Comparison of ENCODE assay signal across 33 cellular contexts in genomic region chr19:47865166-47865565, GRCh38. TPM values are rescaled to one million over a fixed set of nuclear protein-coding genes. Genes with fewer than 3 reads are reported as not detected.
"Had no signal": no experiment of that assay in that cellular context is flagged by ENCODE, and none has a peak within 500 bp of the region (broad histone marks: within the 10 kb centered on the region; RNA-seq: fewer than 3 reads in every experiment).

No MANE protein-coding gene starts in this region.

- H3K27ac ChIP-seq: heart right ventricle, hepatocyte, lower lobe of right lung, ovary, right atrium auricular region, right lobe of liver, thyroid gland, upper lobe of right lung had no signal

- DNase-seq: islet precursor cell; mammary epithelial cell; mesenchymal stem cell; naive thymus-derived CD8-positive, alpha-beta T cell; occipital lobe; ovary; right lobe of liver; stimulated activated CD4-positive, alpha-beta T cell treated with anti-CD3 and anti-CD28 coated beads, Interleukin-1b, Interleukin-23, amount 100 ng/mL, for 48 hours; stimulated activated CD4-positive, alpha-beta T cell treated with anti-CD3 and anti-CD28 coated beads, Interleukin-2, amount 100 ng/mL, for 48 hours; stimulated activated CD4-positive, alpha-beta T cell treated with anti-CD3 and anti-CD28 coated beads, Interleukin-4, amount 100 ng/mL, for 4 hours; stimulated activated CD8-positive, alpha-beta memory T cell treated with anti-CD3 and anti-CD28 coated beads, Interleukin-4, amount 100 ng/mL, for 48 hours; stimulated activated naive CD4-positive, alpha-beta T cell treated with Interleukin-2 at 50 U/mL for 16 hours; stimulated activated naive CD8-positive, alpha-beta T cell treated with anti-CD3 and anti-CD28 coated beads, Interleukin-15, amount 100 ng/mL, for 72 hours; substantia nigra; thyroid gland; trophoblast cell; upper lobe of right lung had no signal

- H3K4me1 ChIP-seq: heart right ventricle, lower lobe of right lung, right atrium auricular region, right lobe of liver, thyroid gland, upper lobe of right lung had no signal

- H3K9me3 ChIP-seq: lower lobe of right lung, ovary, right lobe of liver, thyroid gland, upper lobe of right lung had no signal

- H3K27ac Mint-ChIP-seq: progenitor cell of endocrine pancreas; stimulated activated memory B cell treated with anti-CD40 and anti-IgM and Interleukin-4, amounts not matched to agents 10 μg/mL and 1 μg/mL and 100 μg/mL, for 72 hours; stimulated activated naive CD8-positive, alpha-beta T cell treated with anti-CD3 and anti-CD28 coated beads, Interleukin-15, amount 100 ng/mL, for 72 hours had no signal

- ATAC-seq: left lobe of liver; lower lobe of right lung; naive thymus-derived CD8-positive, alpha-beta T cell; right lobe of liver; stimulated activated memory B cell treated with anti-CD40 and anti-IgM and Interleukin-4, amounts not matched to agents 10 μg/mL and 1 μg/mL and 100 μg/mL, for 72 hours; stimulated activated naive CD8-positive, alpha-beta T cell treated with anti-CD3 and anti-CD28 coated beads, Interleukin-15, amount 100 ng/mL, for 72 hours; upper lobe of right lung had no signal

- H3K4me3 Mint-ChIP-seq: naive thymus-derived CD8-positive, alpha-beta T cell; stimulated activated memory B cell treated with anti-CD40 and anti-IgM and Interleukin-4, amounts not matched to agents 10 μg/mL and 1 μg/mL and 100 μg/mL, for 72 hours; stimulated activated naive CD8-positive, alpha-beta T cell treated with anti-CD3 and anti-CD28 coated beads, Interleukin-15, amount 100 ng/mL, for 72 hours had no signal

- H3K4me3 ChIP-seq: heart right ventricle, hepatocyte, lower lobe of right lung, ovary, right atrium auricular region, right lobe of liver, smooth muscle cell, thyroid gland, upper lobe of right lung had no signal

- H3K36me3 ChIP-seq: heart right ventricle, lower lobe of right lung, ovary, right atrium auricular region, thyroid gland, upper lobe of right lung had no signal

- H3K27me3 ChIP-seq: hepatocyte, ovary, right atrium auricular region, right lobe of liver, thyroid gland, upper lobe of right lung had no signal

- H3K9me3 Mint-ChIP-seq: stimulated activated naive CD8-positive, alpha-beta T cell treated with anti-CD3 and anti-CD28 coated beads, Interleukin-15, amount 100 ng/mL, for 72 hours had no signal

RNA-seq across cellular contexts. Expression of gene TPRX2, which starts 6.1 kb away (rescaled TPM):
- total RNA-seq: heart right ventricle; hepatocyte; kidney epithelial cell; left lobe of liver; liver; lower lobe of right lung; mammary epithelial cell; mucosa of gallbladder; naive thymus-derived CD8-positive, alpha-beta T cell; occipital lobe; ovary; progenitor cell of endocrine pancreas; pulmonary artery endothelial cell; renal cortical epithelial cell; right atrium auricular region; right lobe of liver; skeletal muscle tissue; smooth muscle cell; temporal lobe; thyroid gland; upper lobe of right lung had no signal
- polyA plus RNA-seq: heart right ventricle; hepatocyte; liver; mammary epithelial cell; naive thymus-derived CD8-positive, alpha-beta T cell; neural cell; ovary; smooth muscle cell had no signal

RNA-seq across cellular contexts. Expression of gene SULT2A1, which starts 20.9 kb away (rescaled TPM):
- total RNA-seq: heart right ventricle; kidney epithelial cell; lower lobe of right lung; mammary epithelial cell; naive thymus-derived CD8-positive, alpha-beta T cell; occipital lobe; progenitor cell of endocrine pancreas; pulmonary artery endothelial cell; renal cortical epithelial cell; right atrium auricular region; skeletal muscle tissue; smooth muscle cell; temporal lobe; thyroid gland; upper lobe of right lung had no signal
- polyA plus RNA-seq: heart right ventricle; mammary epithelial cell; naive thymus-derived CD8-positive, alpha-beta T cell; neural cell had no signal

RNA-seq across cellular contexts. Expression of gene CRX, which starts 43.4 kb away (rescaled TPM):
- total RNA-seq: heart right ventricle; hepatocyte; kidney epithelial cell; left lobe of liver; liver; lower lobe of right lung; mammary epithelial cell; mucosa of gallbladder; naive thymus-derived CD8-positive, alpha-beta T cell; occipital lobe; ovary; progenitor cell of endocrine pancreas; pulmonary artery endothelial cell; renal cortical epithelial cell; right atrium auricular region; right lobe of liver; skeletal muscle tissue; smooth muscle cell; temporal lobe; thyroid gland; upper lobe of right lung had no signal
- polyA plus RNA-seq: heart right ventricle; mammary epithelial cell; naive thymus-derived CD8-positive, alpha-beta T cell; neural cell; ovary; smooth muscle cell had no signal
